Comparison of ENCODE assay signal across 23 cellular contexts in genomic region chr1:59314776-59315528, GRCh38. TPM values are rescaled to one million over a fixed set of nuclear protein-coding genes. Genes with fewer than 3 reads are reported as not detected.
DNase-seq lines count a peak whose midpoint lies in the region; ATAC-seq and TF ChIP-seq lines count a peak whose summit lies in the region.
"Had no signal": no experiment of that assay in that cellular context is flagged by ENCODE, and none has a peak within 500 bp of the region (broad histone marks: within the 10 kb centered on the region; RNA-seq: fewer than 3 reads in every experiment).

No MANE protein-coding gene starts in this region.

- no peaks in the 10 kb centered on the region for H3K9me2 ChIP-seq in hepatocyte (replicated peaks; ENCODE audit: insufficient read depth)

- CTCF ChIA-PET in activated CD8-positive, alpha-beta T cell treated with anti-CD3 and anti-CD28 coated beads for 36 hours (lab: Charles Lee), result no interaction called here
- CTCF ChIA-PET in activated CD8-positive, alpha-beta T cell treated with anti-CD3 and anti-CD28 coated beads, Interleukin-2, amount 10 ng/mL, durations not matched to agents 7 days and 5 days (lab: Charles Lee), result interaction anchor here (1.4 kb wide), 1 partner anchor 14 kb away, joined by 3 read pairs; no protein-coding TSS in a partner anchor

- peaks cover 4% of the 10 kb centered on the region for H3K36me3 Mint-ChIP-seq in activated CD8-positive, alpha-beta T cell treated with anti-CD3 and anti-CD28 coated beads for 36 hours (ENCODE audit: low read depth)
- peaks cover 10% of the 10 kb centered on the region for H3K36me3 Mint-ChIP-seq in activated CD8-positive, alpha-beta T cell treated with anti-CD3 and anti-CD28 coated beads, Interleukin-2, amount 10 ng/mL, durations not matched to agents 7 days and 5 days (ENCODE audit: low read depth)
- no peaks in the 10 kb centered on the region for H3K36me3 Mint-ChIP-seq in nephron (ENCODE audit: low read depth)
- H3K36me3 Mint-ChIP-seq: stimulated activated effector memory CD8-positive, alpha-beta T cell treated with anti-CD3 and anti-CD28 coated beads, Interleukin-12 subunit alpha, Interleukin-12 subunit beta, amount 100 ng/mL, for 72 hours had no signal

- no peak overlapping the region for H3K4me3 Mint-ChIP-seq in activated CD8-positive, alpha-beta T cell treated with anti-CD3 and anti-CD28 coated beads for 36 hours
- no peak overlapping the region for H3K4me3 Mint-ChIP-seq in activated CD8-positive, alpha-beta T cell treated with anti-CD3 and anti-CD28 coated beads, Interleukin-2, amount 10 ng/mL, durations not matched to agents 7 days and 5 days
- H3K4me3 Mint-ChIP-seq in nephron, result no peak overlapping the region
- H3K4me3 Mint-ChIP-seq: dendritic cell treated with granulocyte-macrophage colony-stimulating factor and Interleukin-4, amounts not matched to agents 40 ng/mL and 50 ng/mL, for 4 days; naive thymus-derived CD4-positive, alpha-beta T cell had no signal

- H2AFZ ChIP-seq in hepatocyte, result no peak overlapping the region
- H2AFZ ChIP-seq: parathyroid adenoma had no signal

- H3K4me3 ChIP-seq in SJCRH30 (no peak overlapping the region), hepatocyte (no peak overlapping the region)

- no peaks in the 10 kb centered on the region for H3K27me3 Mint-ChIP-seq in activated CD8-positive, alpha-beta T cell treated with anti-CD3 and anti-CD28 coated beads for 36 hours
- H3K27me3 Mint-ChIP-seq in activated CD8-positive, alpha-beta T cell treated with anti-CD3 and anti-CD28 coated beads, Interleukin-2, amount 10 ng/mL, durations not matched to agents 7 days and 5 days (ENCODE audit: low read depth), result no peaks in the 10 kb centered on the region
- H3K27me3 Mint-ChIP-seq in nephron (ENCODE audit: low read depth), result no peaks in the 10 kb centered on the region
- H3K27me3 Mint-ChIP-seq: CD8-positive, alpha-beta memory T cell; dendritic cell treated with granulocyte-macrophage colony-stimulating factor and Interleukin-4, amounts not matched to agents 40 ng/mL and 50 ng/mL, for 4 days; naive thymus-derived CD4-positive, alpha-beta T cell had no signal

- peak overlapping the region; percentile 86 for H3K27ac ChIP-seq in SJCRH30
- peak overlapping the region; percentile 47 for H3K27ac ChIP-seq in hepatocyte
- H3K27ac ChIP-seq: KMS-11, parathyroid adenoma had no signal

- no peaks in the 10 kb centered on the region for H3K79me2 ChIP-seq in hepatocyte
- H3K79me2 ChIP-seq: parathyroid adenoma had no signal

- peak overlapping the region; percentile 55 for H3K4me2 ChIP-seq in hepatocyte
- H3K4me2 ChIP-seq: KMS-11 had no signal

- H3K9me3 Mint-ChIP-seq in activated CD8-positive, alpha-beta T cell treated with anti-CD3 and anti-CD28 coated beads for 36 hours, result no peaks in the 10 kb centered on the region
- no peaks in the 10 kb centered on the region for H3K9me3 Mint-ChIP-seq in activated CD8-positive, alpha-beta T cell treated with anti-CD3 and anti-CD28 coated beads, Interleukin-2, amount 10 ng/mL, durations not matched to agents 7 days and 5 days (ENCODE audit: insufficient read depth)
- H3K9me3 Mint-ChIP-seq in nephron, result no peaks in the 10 kb centered on the region
- H3K9me3 Mint-ChIP-seq: CD8-positive, alpha-beta memory T cell; dendritic cell treated with granulocyte-macrophage colony-stimulating factor and Interleukin-4, amounts not matched to agents 40 ng/mL and 50 ng/mL, for 4 days; stimulated activated effector memory CD8-positive, alpha-beta T cell treated with anti-CD3 and anti-CD28 coated beads, Interleukin-12 subunit alpha, Interleukin-12 subunit beta, amount 100 ng/mL, for 72 hours had no signal

- no peak for DNase-seq in activated CD8-positive, alpha-beta T cell treated with anti-CD3 and anti-CD28 coated beads for 36 hours
- no peak for DNase-seq in activated CD8-positive, alpha-beta T cell treated with anti-CD3 and anti-CD28 coated beads, Interleukin-2, amount 10 ng/mL, durations not matched to agents 7 days and 5 days
- DNase-seq in SJCRH30 (no peak), hepatocyte (ENCODE audit: low spot score) (no peak)
- no peak for DNase-seq in stimulated activated CD4-positive, alpha-beta T cell treated with anti-CD3 and anti-CD28 coated beads, Interleukin-4, amount 100 ng/mL, for 24 hours
- DNase-seq: CD8-positive, alpha-beta memory T cell; central memory CD4-positive, alpha-beta T cell; GDM1; naive thymus-derived CD4-positive, alpha-beta T cell; NCI-H1694; NCI-H510A; stimulated activated CD4-positive, alpha-beta T cell treated with anti-CD3 and anti-CD28 coated beads, Interleukin-12 subunit alpha, Interleukin-12 subunit beta, amount 100 ng/mL, for 4 hours; stimulated activated CD4-positive, alpha-beta T cell treated with anti-CD3 and anti-CD28 coated beads, Interleukin-4, amount 100 ng/mL, for 1 hour; trophoblast cell had no signal

- peaks cover 8% of the 10 kb centered on the region for H3K9me3 ChIP-seq in SJCRH30 (replicated peaks)
- no peaks in the 10 kb centered on the region for H3K9me3 ChIP-seq in hepatocyte (ENCODE audit: low read depth)

- peaks cover 30% of the 10 kb centered on the region for H3K4me1 Mint-ChIP-seq in activated CD8-positive, alpha-beta T cell treated with anti-CD3 and anti-CD28 coated beads for 36 hours (ENCODE audit: low read depth)
- H3K4me1 Mint-ChIP-seq in activated CD8-positive, alpha-beta T cell treated with anti-CD3 and anti-CD28 coated beads, Interleukin-2, amount 10 ng/mL, durations not matched to agents 7 days and 5 days (ENCODE audit: low read depth), result peaks cover 48% of the 10 kb centered on the region
- H3K4me1 Mint-ChIP-seq in nephron, result peaks cover 41% of the 10 kb centered on the region

- H3K4me1 ChIP-seq in SJCRH30 (peaks cover 29% of the 10 kb centered on the region), hepatocyte (ENCODE audit: insufficient read depth) (peaks cover 31% of the 10 kb centered on the region)
- H3K4me1 ChIP-seq: parathyroid adenoma had no signal

- POLR2A ChIA-PET in activated CD8-positive, alpha-beta T cell treated with anti-CD3 and anti-CD28 coated beads for 36 hours (lab: Charles Lee), result no interaction called here
- POLR2A ChIA-PET in activated CD8-positive, alpha-beta T cell treated with anti-CD3 and anti-CD28 coated beads, Interleukin-2, amount 10 ng/mL, durations not matched to agents 7 days and 5 days (lab: Charles Lee), result interaction anchor here (0.9 to 1.8 kb wide), 2 partner anchors 19 to 531 kb away, joined by 3 to 6 read pairs; partner anchors contain the start of gene JUN

- H3K36me3 ChIP-seq in SJCRH30 (no peaks in the 10 kb centered on the region), hepatocyte (replicated peaks; ENCODE audit: insufficient read depth, low read depth) (no peaks in the 10 kb centered on the region)

- intact Hi-C loops in activated CD8-positive, alpha-beta T cell treated with anti-CD3 and anti-CD28 coated beads for 36 hours (cut with micrococcal nuclease), result no loop called here

- H3K27ac Mint-ChIP-seq in activated CD8-positive, alpha-beta T cell treated with anti-CD3 and anti-CD28 coated beads for 36 hours, result peak overlapping the region; percentile 49
- H3K27ac Mint-ChIP-seq in activated CD8-positive, alpha-beta T cell treated with anti-CD3 and anti-CD28 coated beads, Interleukin-2, amount 10 ng/mL, durations not matched to agents 7 days and 5 days, result no peak overlapping the region
- peak overlapping the region; percentile 68 to 90 (median 81) for H3K27ac Mint-ChIP-seq in nephron
- H3K27ac Mint-ChIP-seq: activated naive CD4-positive, alpha-beta T cell treated with anti-CD3 and anti-CD28 coated beads, Interleukin-2, amount 50 U/mL, for 72 hours; CD8-positive, alpha-beta memory T cell; dendritic cell treated with granulocyte-macrophage colony-stimulating factor and Interleukin-4, amounts not matched to agents 40 ng/mL and 50 ng/mL, for 4 days; stimulated activated effector memory CD8-positive, alpha-beta T cell treated with anti-CD3 and anti-CD28 coated beads, Interleukin-12 subunit alpha, Interleukin-12 subunit beta, amount 100 ng/mL, for 72 hours had no signal

- no peaks in the 10 kb centered on the region for H3K27me3 ChIP-seq in SJCRH30
- no peaks in the 10 kb centered on the region for H3K27me3 ChIP-seq in hepatocyte

- ATAC-seq in activated CD8-positive, alpha-beta T cell treated with anti-CD3 and anti-CD28 coated beads for 36 hours, result peak; percentile 49
- no peak for ATAC-seq in activated CD8-positive, alpha-beta T cell treated with anti-CD3 and anti-CD28 coated beads, Interleukin-2, amount 10 ng/mL, durations not matched to agents 7 days and 5 days
- ATAC-seq in GM18519 (IDR thresholded peaks at IDR 0.05; ENCODE audit: low FRiP score, unreplicated experiment) (no peak), HG02678 (IDR thresholded peaks at IDR 0.05; ENCODE audit: unreplicated experiment) (no peak)
- ATAC-seq: naive thymus-derived CD4-positive, alpha-beta T cell; sciatic nerve; stimulated activated effector memory CD8-positive, alpha-beta T cell treated with anti-CD3 and anti-CD28 coated beads, Interleukin-12 subunit alpha, Interleukin-12 subunit beta, amount 100 ng/mL, for 72 hours had no signal

- 97% methylated on average over 2 of the region's 2 CpGs for WGBS in hepatocyte (ENCODE audit: low lambda C conversion rate, missing lambda C conversion rate)

- no peaks in the 10 kb centered on the region for H4K20me1 ChIP-seq in hepatocyte (ENCODE audit: insufficient read depth, poor library complexity, severe bottlenecking)

- no peak for TF ChIP-seq CTCF in activated CD8-positive, alpha-beta T cell treated with anti-CD3 and anti-CD28 coated beads for 36 hours (IDR thresholded peaks at IDR 0.05)
- TF ChIP-seq CTCF in hepatocyte (IDR thresholded peaks at IDR 0.05; ENCODE audit: poor library complexity), result no peak
- TF ChIP-seq CTCF in nephron (IDR thresholded peaks at IDR 0.05; ENCODE audit: unreplicated experiment in 3 of 3), result no peak

RNA-seq across cellular contexts. Expression of gene FGGY, which starts 18.1 kb away (rescaled TPM):
- total RNA-seq in activated CD8-positive, alpha-beta T cell treated with anti-CD3 and anti-CD28 coated beads for 36 hours, result 10 to 100 TPM; 11.9 to 13.6 TPM
- total RNA-seq in activated CD8-positive, alpha-beta T cell treated with anti-CD3 and anti-CD28 coated beads, Interleukin-2, amount 10 ng/mL, durations not matched to agents 7 days and 5 days, result 1 to 10 TPM; 8.5 to 9.4 TPM
- total RNA-seq in SJCRH30 (2014; rRNA removed; shearing (Covaris generic)), result 31.8 and 37.0 TPM in 2 replicates
- 13.8 and 20.6 TPM in 2 replicates for total RNA-seq in hepatocyte
- 18.0 and 25.5 TPM in 2 replicates for polyA plus RNA-seq in hepatocyte
